Comparison of ENCODE assay signal across 8 cellular contexts in genomic region chr19:9538183-9539058, GRCh38. TPM values are rescaled to one million over a fixed set of nuclear protein-coding genes. Genes with fewer than 3 reads are reported as not detected.
DNase-seq lines count a peak whose midpoint lies in the region; ATAC-seq and TF ChIP-seq lines count a peak whose summit lies in the region.

Gene ZNF426, minus strand, starts transcription at chr19:9538645. Its CDS starts 2,413 bp downstream, at chr19:9536232.

- H3K36me3 ChIP-seq in neutrophil (peaks cover 28% of the 10 kb centered on the region), subcutaneous abdominal adipose tissue (ENCODE audit: control insufficient read depth in 5 of 5, insufficient read depth in 5 of 5, low read length in 5 of 5) (peaks cover 11 to 32% (median 31%) of the 10 kb centered on the region in 5 donors)

- peak; percentile 58 for ATAC-seq in GM21367 (IDR thresholded peaks at IDR 0.05; ENCODE audit: unreplicated experiment)
- peak; percentile 97 for ATAC-seq in SK-N-SH treated with all-trans-retinoic acid at 6 μM for 48 hours

- H3K27ac ChIP-seq in neutrophil: peak within 1 kb of the TSS; percentile 91
- peak within 1 kb of the TSS; percentile 95 for H3K27ac ChIP-seq in subcutaneous abdominal adipose tissue (ENCODE audit: low read depth, low read length)

- H3K9me3 ChIP-seq in neutrophil (no peaks in the 10 kb centered on the region), subcutaneous abdominal adipose tissue (ENCODE audit: control insufficient read depth in 5 of 5, low read length in 5 of 5) (peaks cover 8 to 30% (median 29%) of the 10 kb centered on the region in 5 donors)

- DNase-seq in CD1c-positive myeloid dendritic cell (ENCODE audit: extremely low spot score): peak; percentile 92
- peak; percentile 84 for DNase-seq in M059J (ENCODE audit: low read depth)
- peak; percentile 88 for DNase-seq in activated naive CD4-positive, alpha-beta T cell treated with anti-CD3 and anti-CD28 coated beads, Interleukin-2, amount 50 U/mL, for 16 hours
- DNase-seq in germinal center (ENCODE audit: low spot score): peak; percentile 86

- H3K9ac ChIP-seq in subcutaneous abdominal adipose tissue (ENCODE audit: low read length in 5 of 5): peak within 1 kb of the TSS; percentile 95 to 99 (median 98)

- no peak for TF ChIP-seq CTCF in neutrophil (IDR thresholded peaks at IDR 0.05)

- H3K4me1 ChIP-seq in neutrophil (ENCODE audit: control insufficient read depth in 1 of 2, insufficient read depth in 1 of 2, low read depth in 1 of 2, low read length in 1 of 2) (peaks cover 6 to 9% of the 10 kb centered on the region in 2 experiments), subcutaneous abdominal adipose tissue (ENCODE audit: control insufficient read depth in 5 of 5, insufficient read depth in 5 of 5, low read length in 5 of 5) (peaks cover 0 to 16% (median 15%) of the 10 kb centered on the region in 5 donors)

- H3K27me3 ChIP-seq in neutrophil: no peaks in the 10 kb centered on the region
- H3K27me3 ChIP-seq in subcutaneous abdominal adipose tissue (ENCODE audit: control insufficient read depth in 5 of 5, insufficient read depth in 4 of 5, low read length in 5 of 5): no peaks in the 10 kb centered on the region

- H3K4me3 ChIP-seq in neutrophil (ENCODE audit: low read depth in 1 of 2, low read length in 1 of 2) (peak within 1 kb of the TSS; percentile 72 to 92), subcutaneous abdominal adipose tissue (ENCODE audit: low read depth in 1 of 5, low read length in 5 of 5) (peak within 1 kb of the TSS; percentile 89 to 99 (median 98))

TF ChIP-seq in SK-N-SH treated with all-trans-retinoic acid at 6 μM for 48 hours, 23 proteins besides CTCF, POLR2A, EP300 and RAD21:
- TF ChIP-seq BACH2 (CRISPR knock-in tag; IDR thresholded peaks at IDR 0.05; ENCODE audit: borderline replicate concordance) (no peak), ZFP3 (CRISPR knock-in tag; IDR thresholded peaks at IDR 0.05) (peak; percentile 58; the same call in 1 of the 2 replicates), ARNTL (CRISPR knock-in tag; IDR thresholded peaks at IDR 0.05; ENCODE audit: borderline replicate concordance, low read depth) (no peak), ZNF565 (CRISPR knock-in tag; conservative IDR thresholded peaks at IDR 0.05; ENCODE audit: low read depth) (peak; percentile 97), SNAI2 (CRISPR knock-in tag; IDR thresholded peaks at IDR 0.05) (peak; percentile 67; the same call in 1 of the 2 replicates)

RNA-seq across cellular contexts. Expression of gene ZNF426, which starts in this region (rescaled TPM):
- total RNA-seq in M059J (2014; rRNA removed; shearing (Covaris generic)): 4.2 and 8.9 TPM in 2 replicates

Comparison
In these comparisons a context has a peak if more than half of its experiments do, and no peak if none do; other contexts are left out.
1. Peak in every context shown above with its lines: DNase-seq, ATAC-seq, H3K4me3 ChIP-seq and H3K27ac ChIP-seq.